ENCODE assay signal across 10 cellular contexts in genomic region chr11:122807731-122808485, GRCh38. TPM values are rescaled to one million over a fixed set of nuclear protein-coding genes. Genes with fewer than 3 reads are reported as not detected.
A peak's percentile ranks its signal among the peaks of the same experiment; 100 is the strongest.
DNase-seq lines count a peak whose midpoint lies in the region; ATAC-seq and TF ChIP-seq lines count a peak whose summit lies in the region.
"Had no signal": no experiment of that assay in that cellular context is flagged by ENCODE, and none has a peak within 500 bp of the region (broad histone marks: within the 10 kb centered on the region; RNA-seq: fewer than 3 reads in every experiment).

No MANE protein-coding gene starts in this region.

- intact Hi-C loops in naive thymus-derived CD4-positive, alpha-beta T cell (cut with micrococcal nuclease), result no loop called here
- intact Hi-C loops in Calu3 (cut with micrococcal nuclease; ENCODE audit: unreplicated experiment), result no loop called here

- POLR2A ChIA-PET in AG04450 (lab: Yijun Ruan, JAX), result interaction anchor here (0.5 kb wide), 1 partner anchor 196 kb away, joined by 3 read pairs; no protein-coding TSS in a partner anchor
- POLR2A ChIA-PET in naive thymus-derived CD4-positive, alpha-beta T cell (lab: Charles Lee), result interaction anchor here (0.9 kb wide), 1 partner anchor 25 kb away, joined by 3 read pairs; no protein-coding TSS in a partner anchor

- H3K36me3 Mint-ChIP-seq in brain, result peaks cover 53% of the 10 kb centered on the region
- peaks cover 4 to 53% (median 19%) of the 10 kb centered on the region in 5 donors for H3K36me3 Mint-ChIP-seq in naive thymus-derived CD4-positive, alpha-beta T cell
- peaks cover 26% of the 10 kb centered on the region for H3K36me3 Mint-ChIP-seq in Calu3 (ENCODE audit: insufficient read depth, unreplicated experiment)

- peaks cover 40% of the 10 kb centered on the region for H3K4me1 Mint-ChIP-seq in brain
- H3K4me1 Mint-ChIP-seq in naive thymus-derived CD4-positive, alpha-beta T cell, result peaks cover 22 to 57% (median 40%) of the 10 kb centered on the region in 7 donors
- H3K4me1 Mint-ChIP-seq in Calu3 (ENCODE audit: low read depth, unreplicated experiment), result no peaks in the 10 kb centered on the region

- H3K4me3 Mint-ChIP-seq in brain (no peak overlapping the region), Calu3 (ENCODE audit: low read depth, unreplicated experiment) (no peak overlapping the region)
- H3K4me3 Mint-ChIP-seq in naive thymus-derived CD4-positive, alpha-beta T cell, result peak overlapping the region in 3 of 10 donors; percentile 31 to 46 (median 46)

- H3K4me1 ChIP-seq in naive thymus-derived CD4-positive, alpha-beta T cell (ENCODE audit: control insufficient read depth in 2 of 2, insufficient read depth in 2 of 2, low read length in 2 of 2), result peaks cover 0 to 14% of the 10 kb centered on the region in 2 donors

- H3K27me3 ChIP-seq in AG04450 (ENCODE audit: control insufficient read depth, insufficient read depth, low read length), result no peaks in the 10 kb centered on the region
- H3K27me3 ChIP-seq in naive thymus-derived CD4-positive, alpha-beta T cell (ENCODE audit: control insufficient read depth in 2 of 2, insufficient read depth in 2 of 2, low read length in 2 of 2), result no peaks in the 10 kb centered on the region

- peak overlapping the region; percentile 76 for H3K27ac ChIP-seq in AG04450 (ENCODE audit: low read depth, low read length)
- no peak overlapping the region for H3K27ac ChIP-seq in naive thymus-derived CD4-positive, alpha-beta T cell (ENCODE audit: low read depth, low read length)

- no peak for TF ChIP-seq CTCF in AG04450 (IDR thresholded peaks at IDR 0.05; ENCODE audit: low read depth, low read length)
- TF ChIP-seq CTCF in brain (conservative IDR thresholded peaks at IDR 0.05), result no peak
- TF ChIP-seq CTCF in Calu3 (IDR thresholded peaks at IDR 0.05; ENCODE audit: unreplicated experiment), result no peak

- H3K9me3 ChIP-seq in AG04450 (ENCODE audit: control insufficient read depth, insufficient read depth, low read length), result no peaks in the 10 kb centered on the region
- H3K9me3 ChIP-seq in naive thymus-derived CD4-positive, alpha-beta T cell (ENCODE audit: control insufficient read depth in 2 of 3, low read length in 3 of 3), result no peaks in the 10 kb centered on the region

- no TSS peak for BruUV-seq in Calu3 (replicated peaks; lab: Mats Ljungman, UMichigan)

- CTCF ChIA-PET in AG04450 (lab: Charles Lee), result interaction anchor here (0.6 to 3.3 kb wide), 10 partner anchors 11 to 247 kb away, joined by 3 to 23 read pairs (median 10); no protein-coding TSS in a partner anchor
- CTCF ChIA-PET in naive thymus-derived CD4-positive, alpha-beta T cell (lab: Charles Lee), result interaction anchor here (1.1 to 4.2 kb wide), 8 partner anchors 12 to 45 kb away, joined by 3 to 42 read pairs (median 4); no protein-coding TSS in a partner anchor
- CTCF ChIA-PET in Calu3 (lab: Charles Lee), result no interaction called here

- ATAC-seq in HG02678 (IDR thresholded peaks at IDR 0.05; ENCODE audit: unreplicated experiment), result peak; percentile 4
- no peak for ATAC-seq in naive thymus-derived CD4-positive, alpha-beta T cell

- H3K27me3 Mint-ChIP-seq in brain (no peaks in the 10 kb centered on the region), Calu3 (ENCODE audit: unreplicated experiment) (no peaks in the 10 kb centered on the region)
- H3K27me3 Mint-ChIP-seq in naive thymus-derived CD4-positive, alpha-beta T cell, result no peaks in the 10 kb centered on the region

- H3K27ac Mint-ChIP-seq in brain, result peak overlapping the region in 3 of 5 experiments; percentile 54 to 77 (median 62)
- peak overlapping the region in 8 of 9 donors; percentile 19 to 82 (median 70) for H3K27ac Mint-ChIP-seq in naive thymus-derived CD4-positive, alpha-beta T cell
- no peak overlapping the region for H3K27ac Mint-ChIP-seq in Calu3 (ENCODE audit: unreplicated experiment)

- H3K4me3 ChIP-seq in AG04450 (ENCODE audit: low read depth, low read length), result no peak overlapping the region
- no peak overlapping the region for H3K4me3 ChIP-seq in naive thymus-derived CD4-positive, alpha-beta T cell (ENCODE audit: low read length)

- DNase-seq in AG04450 (ENCODE audit: low read depth, low spot score) (no peak), Calu3 (no peak), NCI-H1436 treated with DMSO at 0.1 percent for 48 hours (lab: John Stamatoyannopoulos, UW) (no peak), hepatic stellate cell (ENCODE audit: low spot score) (no peak), NCI-H2227 treated with DMSO at 0.1 percent for 48 hours (lab: John Stamatoyannopoulos, UW) (no peak)
- DNase-seq in naive thymus-derived CD4-positive, alpha-beta T cell, result no peak
- DNase-seq: NCI-H2107, RPMI8226 had no signal

- H3K9me3 Mint-ChIP-seq in brain (no peaks in the 10 kb centered on the region), Calu3 (ENCODE audit: low read depth, unreplicated experiment) (no peaks in the 10 kb centered on the region)
- peaks cover 0 to 1% (median 0%) of the 10 kb centered on the region in 11 donors for H3K9me3 Mint-ChIP-seq in naive thymus-derived CD4-positive, alpha-beta T cell

- peaks cover 0 to 36% (median 0%) of the 10 kb centered on the region in 3 experiments for H3K36me3 ChIP-seq in naive thymus-derived CD4-positive, alpha-beta T cell (ENCODE audit: control insufficient read depth in 2 of 3, insufficient read depth in 3 of 3, low read length in 3 of 3)

RNA-seq across cellular contexts. Expression of gene CRTAM, which starts 30.4 kb away (rescaled TPM):
- polyA plus RNA-seq in AG04450 (2011; rRNA removed) (not detected in 2 replicates), brain (ENCODE audit: insufficient read depth, low read depth, low replicate concordance) (not detected)
- polyA minus RNA-seq in AG04450 (2011; rRNA and poly(A)+ RNA removed), result not detected in 2 replicates
- 1 to 10 TPM in 4 of 5 experiments, under 1 TPM in 1; 0.39 to 4.6 (median 4.2) TPM for total RNA-seq in naive thymus-derived CD4-positive, alpha-beta T cell
- 10 to 100 TPM in 1 of 2 donors, 1 to 10 TPM in 1; 7.5 to 14.6 TPM for polyA plus RNA-seq in naive thymus-derived CD4-positive, alpha-beta T cell
- not detected in 2 replicates for total RNA-seq in Calu3 (2022)
